Comparison of ENCODE assay signal across 16 cellular contexts in the genomic region with DNA sequence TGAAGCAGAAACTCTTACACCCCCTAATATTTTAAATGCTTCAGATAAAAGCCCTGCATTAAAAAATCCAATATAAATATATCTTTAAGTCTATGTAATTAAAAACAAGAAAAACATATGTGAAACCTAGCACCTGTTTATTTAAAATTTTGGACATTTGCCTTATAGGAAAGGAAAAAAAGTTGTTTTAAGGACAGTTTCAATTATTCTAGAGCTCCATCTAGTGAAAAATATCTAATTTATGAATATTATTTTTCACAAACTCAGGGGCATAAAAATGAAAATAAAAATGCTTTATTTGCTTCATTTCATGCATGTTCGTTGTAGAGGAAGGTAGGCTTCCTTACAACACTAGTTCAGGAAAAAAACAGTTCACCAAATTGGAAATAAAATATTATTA. TPM values are rescaled to one million over a fixed set of nuclear protein-coding genes. Genes with fewer than 3 reads are reported as not detected.
DNase-seq lines count a peak whose midpoint lies in the region; ATAC-seq, FAIRE-seq and TF ChIP-seq lines count a peak whose summit lies in the region.
"Had no signal": no experiment of that assay in that cellular context is flagged by ENCODE, and none has a peak within 500 bp of the region (broad histone marks: within the 10 kb centered on the region; RNA-seq: fewer than 3 reads in every experiment).

No MANE protein-coding gene starts in this region.

- CTCF ChIA-PET in CD4-positive, alpha-beta T cell (lab: Charles Lee) = no interaction called here
- CTCF ChIA-PET in K562 (lab: Yijun Ruan, JAX; ENCODE audit: low intra/inter-chr PET ratio) = interaction anchor here (0.7 kb wide), 1 partner anchor 373 kb away, joined by 3 read pairs; no protein-coding TSS in a partner anchor

- H2AFZ ChIP-seq in K562 (ENCODE audit: low read depth, low read length) = no peak overlapping the region

- H3K4me1 Mint-ChIP-seq in CD4-positive, alpha-beta T cell (ENCODE audit: low read depth) = no peaks in the 10 kb centered on the region
- H3K4me1 Mint-ChIP-seq: activated naive CD8-positive, alpha-beta T cell treated with anti-CD3 and anti-CD28 coated beads for 36 hours; CD8-positive, alpha-beta memory T cell; WTC11 had no signal

- TF ChIP-seq EP300 in K562 (IDR thresholded peaks at IDR 0.05; ENCODE audit: low read length) = no peak

- POLR2A ChIA-PET in CD4-positive, alpha-beta T cell (lab: Charles Lee) = interaction anchor here (0.7 to 1.0 kb wide), 2 partner anchors 265 to 367 kb away, joined by 3 to 4 read pairs; no protein-coding TSS in a partner anchor
- POLR2A ChIA-PET in K562 (lab: Yijun Ruan, JAX) = no interaction called here

- peak; percentile 20 to 52; a peak in 3 of 4 replicates for TF ChIP-seq RAD21 in K562 (CRISPR knock-in tag; conservative IDR thresholded peaks at IDR 0.05 in 1 of 2, IDR thresholded peaks at IDR 0.05 in 1 of 2)

- H3K9me3 Mint-ChIP-seq in CD4-positive, alpha-beta T cell = no peaks in the 10 kb centered on the region
- H3K9me3 Mint-ChIP-seq: activated naive CD8-positive, alpha-beta T cell treated with anti-CD3 and anti-CD28 coated beads for 36 hours; CD8-positive, alpha-beta memory T cell; naive B cell; WTC11 had no signal

- no peak for TF ChIP-seq POLR2A in K562 (conservative IDR thresholded peaks at IDR 0.05)
- no peak for TF ChIP-seq POLR2A in right lobe of liver (IDR thresholded peaks at IDR 0.05)

- no peak overlapping the region for H3K4me3 Mint-ChIP-seq in CD4-positive, alpha-beta T cell
- H3K4me3 Mint-ChIP-seq: activated naive CD8-positive, alpha-beta T cell treated with anti-CD3 and anti-CD28 coated beads for 36 hours; CD8-positive, alpha-beta memory T cell; naive B cell; WTC11 had no signal

- no peak for ATAC-seq in CD4-positive, alpha-beta T cell (ENCODE audit: poor library complexity)
- ATAC-seq in K562 (no peak), right lobe of liver (no peak)
- ATAC-seq: gastrocnemius medialis, WTC11 had no signal

- peaks cover 3% of the 10 kb centered on the region for H3K27me3 Mint-ChIP-seq in CD4-positive, alpha-beta T cell
- H3K27me3 Mint-ChIP-seq: activated naive CD8-positive, alpha-beta T cell treated with anti-CD3 and anti-CD28 coated beads for 36 hours had no signal

- no peak for DNase-seq in CD4-positive, alpha-beta T cell
- DNase-seq in KG1 (lab: John Stamatoyannopoulos, UW) = peak; percentile 4
- no peak for DNase-seq in K562 (ENCODE audit: extremely low read depth in 1 of 4, low spot score in 3 of 4)
- no peak for DNase-seq in right lobe of liver
- no peak for DNase-seq in NCI-H1930 (lab: John Stamatoyannopoulos, UW)
- no peak for DNase-seq in superior temporal gyrus (ENCODE audit: extremely low spot score)
- no peak for DNase-seq in NCI-H82 (lab: John Stamatoyannopoulos, UW)
- no peak for DNase-seq in NCI-H1092 treated with DMSO at 0.1 percent for 48 hours (lab: John Stamatoyannopoulos, UW)
- DNase-seq: activated CD8-positive, alpha-beta memory T cell treated with anti-CD3 and anti-CD28 coated beads, Interleukin-2, amount 50 U/mL, for 4 hours; activated naive CD8-positive, alpha-beta T cell treated with anti-CD3 and anti-CD28 coated beads for 36 hours; CD8-positive, alpha-beta memory T cell; cortex of kidney; gastrocnemius medialis; naive B cell had no signal

- no peaks in the 10 kb centered on the region for H3K79me2 ChIP-seq in K562 (ENCODE audit: control insufficient read depth, insufficient read depth, low read length)

- in situ Hi-C loops in K562 (cut with MboI) = no loop called here

- FAIRE-seq in K562 (lab: Jason Lieb, UNC) = no peak

- peak; percentile 55 for TF ChIP-seq CTCF in CD4-positive, alpha-beta T cell (IDR thresholded peaks at IDR 0.05)
- TF ChIP-seq CTCF in K562 (IDR thresholded peaks at IDR 0.05 in 2 of 3, conservative IDR thresholded peaks at IDR 0.05 in 1 of 3; ENCODE audit: insufficient read depth in 2 of 3, low read depth in 1 of 3, low read length in 3 of 3) (peak in 1 of 3 experiments; percentile 31; a peak in 2 of 6 replicates), right lobe of liver (IDR thresholded peaks at IDR 0.05) (peak; percentile 11 to 34 (median 18))

- no peak overlapping the region for H3K4me2 ChIP-seq in K562 (ENCODE audit: insufficient read depth, low read length)
- H3K4me2 ChIP-seq: KMS-11 had no signal

- H3K4me3 ChIP-seq in K562 = no peak overlapping the region
- no peak overlapping the region for H3K4me3 ChIP-seq in right lobe of liver
- H3K4me3 ChIP-seq: gastrocnemius medialis had no signal

- H4K20me1 ChIP-seq in K562 (replicated peaks; ENCODE audit: control insufficient read depth, insufficient read depth, low read length) = no peaks in the 10 kb centered on the region

- H3K9me3 ChIP-seq in CD4-positive, alpha-beta T cell (ENCODE audit: control insufficient read depth, low read length) = no peaks in the 10 kb centered on the region
- H3K9me3 ChIP-seq in K562 (replicated peaks; ENCODE audit: control insufficient read depth, insufficient read depth, low read depth, low read length) = no peaks in the 10 kb centered on the region
- H3K9me3 ChIP-seq in right lobe of liver = no peaks in the 10 kb centered on the region
- H3K9me3 ChIP-seq: gastrocnemius medialis had no signal

- intact Hi-C loops in CD4-positive, alpha-beta T cell (cut with DNase I, micrococcal nuclease) = loop anchor here (1.0 to 5.0 kb wide), 3 partner anchors 92 to 347 kb away; no protein-coding TSS in a partner anchor
- intact Hi-C loops in K562 (cut with micrococcal nuclease) = loop anchor here (2.0 to 5.0 kb wide), 5 partner anchors 38 to 373 kb away; partner anchors contain the start of gene PRTFDC1
- intact Hi-C loops in right lobe of liver (cut with DNase I) = loop anchor here in 1 of 2 donors (10.0 kb wide), 1 partner anchor 345 kb away; no protein-coding TSS in a partner anchor

- no peaks in the 10 kb centered on the region for H3K36me3 Mint-ChIP-seq in CD4-positive, alpha-beta T cell (ENCODE audit: low read depth)
- H3K36me3 Mint-ChIP-seq: activated naive CD8-positive, alpha-beta T cell treated with anti-CD3 and anti-CD28 coated beads for 36 hours; CD8-positive, alpha-beta memory T cell; naive B cell; WTC11 had no signal

- no TSS peak for BruUV-seq in K562 (replicated peaks; lab: Mats Ljungman, UMichigan)

- H3K36me3 ChIP-seq in K562 (ENCODE audit: control insufficient read depth, insufficient read depth, low read length) (no peaks in the 10 kb centered on the region), right lobe of liver (no peaks in the 10 kb centered on the region)
- H3K36me3 ChIP-seq: gastrocnemius medialis had no signal

- H3K9me1 ChIP-seq in K562 (ENCODE audit: control insufficient read depth, insufficient read depth, low read length) = no peaks in the 10 kb centered on the region

- 19% methylated on average over 1 of the region's 1 CpG for WGBS in K562 (ENCODE audit: insufficient coverage, low coverage, missing lambda C conversion rate)
- WGBS in right lobe of liver (ENCODE audit: insufficient coverage, low coverage, low lambda C conversion rate, missing lambda C conversion rate) = 15% methylated on average over 1 of the region's 1 CpG

- H3K27me3 ChIP-seq in CD4-positive, alpha-beta T cell (ENCODE audit: control insufficient read depth, insufficient read depth, low read length) = no peaks in the 10 kb centered on the region
- H3K27me3 ChIP-seq in K562 (ENCODE audit: control insufficient read depth in 2 of 2, insufficient read depth in 2 of 2, low read length in 2 of 2) (no peaks in the 10 kb centered on the region), right lobe of liver (no peaks in the 10 kb centered on the region)
- H3K27me3 ChIP-seq: gastrocnemius medialis had no signal

- no peak overlapping the region for H3K27ac Mint-ChIP-seq in CD4-positive, alpha-beta T cell
- H3K27ac Mint-ChIP-seq: activated naive CD8-positive, alpha-beta T cell treated with anti-CD3 and anti-CD28 coated beads for 36 hours; CD8-positive, alpha-beta memory T cell; WTC11 had no signal

- H3K4me1 ChIP-seq in K562 (replicated peaks in 1 of 2; ENCODE audit: control insufficient read depth in 2 of 2, insufficient read depth in 2 of 2, low read length in 2 of 2) (peaks cover 9 to 11% of the 10 kb centered on the region in 2 experiments), right lobe of liver (peaks cover 0 to 10% (median 0%) of the 10 kb centered on the region in 4 donors)
- H3K4me1 ChIP-seq: gastrocnemius medialis had no signal

- no peak overlapping the region for H3K9ac ChIP-seq in K562 (ENCODE audit: insufficient read depth in 1 of 2, low read depth in 2 of 2, low read length in 2 of 2)
- H3K9ac ChIP-seq: KMS-11 had no signal

- H3K27ac ChIP-seq in CD4-positive, alpha-beta T cell (ENCODE audit: low read depth, low read length) = no peak overlapping the region
- H3K27ac ChIP-seq in K562 (ENCODE audit: extremely low read depth, low read depth, low read length) (no peak overlapping the region), right lobe of liver (no peak overlapping the region)
- H3K27ac ChIP-seq: gastrocnemius medialis, KMS-11 had no signal

RNA-seq across cellular contexts. Expression of gene ENKUR, which starts 26.1 kb away (rescaled TPM):
- total RNA-seq in CD4-positive, alpha-beta T cell = not detected
- total RNA-seq in K562 (2011; cell fraction: chromatin; rRNA removed; ENCODE audit: low replicate concordance) = 0.25 and 0.79 TPM in 2 replicates
- total RNA-seq in K562 (2011; cell fraction: nucleolus; rRNA removed) = 0.13 TPM in 1 of 2 replicates, not detected in the other
- total RNA-seq in K562 (2011; cell fraction: nucleoplasm; rRNA removed) = 0.61 TPM in 1 of 2 replicates, not detected in the other
- total RNA-seq in K562 (2014; rRNA removed) = 0.12 and 0.14 TPM in 2 replicates
- total RNA-seq in K562 (2014; rRNA removed; fragmentation: Illumina TruSeq; extraction: Trizol) = 0.06 and 0.25 TPM in 2 replicates
- total RNA-seq in K562 (2015; rRNA removed; fragmentation: Illumina TruSeq; extraction: Trizol) = 0.11 TPM in 2 replicates
- 0.09 and 0.20 TPM in 2 replicates for total RNA-seq in K562 (2021)
- polyA plus RNA-seq in K562 (2011; rRNA removed) = 0.19 and 0.46 TPM in 2 replicates
- polyA plus RNA-seq in K562 (2011; cell fraction: cytosol; rRNA removed) = 0.03 and 0.09 TPM in 2 replicates
- polyA plus RNA-seq in K562 (2011; cell fraction: nucleus; rRNA removed) = 0.14 and 0.15 TPM in 2 replicates
- polyA plus RNA-seq in K562 (2012) = 0.14 and 0.23 TPM in 2 replicates
- 0.21 TPM in 1 of 2 replicates, not detected in the other for polyA plus RNA-seq in K562 (2014; fragmentation: Illumina TruSeq; extraction: Trizol)
- under 1 TPM; 0.06 to 0.07 TPM for polyA plus RNA-seq in K562 (2014; fragmentation: Nextera tagmentation; extraction: Ambion mirVana)
- 0.28 TPM in 1 of 2 replicates, not detected in the other for polyA plus RNA-seq in K562 (2014; rRNA removed)
- 0.21 and 0.28 TPM in 2 replicates for polyA minus RNA-seq in K562 (2011; rRNA and poly(A)+ RNA removed)
- not detected in 2 replicates for polyA minus RNA-seq in K562 (2011; cell fraction: cytosol; rRNA and poly(A)+ RNA removed)
- 0.22 TPM in 1 of 2 replicates, not detected in the other for polyA minus RNA-seq in K562 (2011; cell fraction: nucleus; rRNA and poly(A)+ RNA removed)
- total RNA-seq in right lobe of liver = under 1 TPM; 0.15 to 1.00 (median 0.27) TPM
- total RNA-seq: activated naive CD8-positive, alpha-beta T cell treated with anti-CD3 and anti-CD28 coated beads for 36 hours; CD8-positive, alpha-beta memory T cell; gastrocnemius medialis; WTC11 had no signal
- polyA plus RNA-seq: CD8-positive, alpha-beta memory T cell had no signal

RNA-seq across cellular contexts. Expression of gene THNSL1, which starts 26.5 kb away (rescaled TPM):
- under 1 TPM; 0.31 to 0.52 TPM for total RNA-seq in CD4-positive, alpha-beta T cell
- total RNA-seq in K562 (2011; cell fraction: chromatin; rRNA removed; ENCODE audit: low replicate concordance) = 1.1 and 3.9 TPM in 2 replicates
- 0.33 and 0.92 TPM in 2 replicates for total RNA-seq in K562 (2011; cell fraction: nucleolus; rRNA removed)
- 1.5 and 2.0 TPM in 2 replicates for total RNA-seq in K562 (2011; cell fraction: nucleoplasm; rRNA removed)
- 3.2 and 4.7 TPM in 2 replicates for total RNA-seq in K562 (2014; rRNA removed)
- total RNA-seq in K562 (2014; rRNA removed; fragmentation: Illumina TruSeq; extraction: Trizol) = 8.6 and 8.9 TPM in 2 replicates
- total RNA-seq in K562 (2015; rRNA removed; fragmentation: Illumina TruSeq; extraction: Trizol) = 5.8 and 6.3 TPM in 2 replicates
- 6.2 and 6.4 TPM in 2 replicates for total RNA-seq in K562 (2021)
- polyA plus RNA-seq in K562 (2011; rRNA removed) = 6.0 and 7.5 TPM in 2 replicates
- 1.3 and 2.5 TPM in 2 replicates for polyA plus RNA-seq in K562 (2011; cell fraction: cytosol; rRNA removed)
- 1.4 and 2.0 TPM in 2 replicates for polyA plus RNA-seq in K562 (2011; cell fraction: nucleus; rRNA removed)
- polyA plus RNA-seq in K562 (2012) = 3.5 and 5.3 TPM in 2 replicates
- polyA plus RNA-seq in K562 (2014; fragmentation: Illumina TruSeq; extraction: Trizol) = 6.4 and 7.0 TPM in 2 replicates
- polyA plus RNA-seq in K562 (2014; fragmentation: Nextera tagmentation; extraction: Ambion mirVana) = 1 to 10 TPM; 5.9 to 7.6 TPM
- polyA plus RNA-seq in K562 (2014; rRNA removed) = 4.2 and 4.5 TPM in 2 replicates
- polyA minus RNA-seq in K562 (2011; rRNA and poly(A)+ RNA removed) = 6.9 and 9.7 TPM in 2 replicates
- polyA minus RNA-seq in K562 (2011; cell fraction: cytosol; rRNA and poly(A)+ RNA removed) = 2.4 and 3.3 TPM in 2 replicates
- 1.3 and 3.0 TPM in 2 replicates for polyA minus RNA-seq in K562 (2011; cell fraction: nucleus; rRNA and poly(A)+ RNA removed)
- total RNA-seq in right lobe of liver = 10 to 100 TPM in 1 of 6 experiments, 1 to 10 TPM in 5; 4.9 to 13.6 (median 7.6) TPM

RNA-seq across cellular contexts. Expression of gene PRTFDC1, which starts 37.5 kb away (rescaled TPM):
- under 1 TPM; 0.52 to 0.67 TPM for total RNA-seq in CD4-positive, alpha-beta T cell
- 3.9 and 7.0 TPM in 2 replicates for total RNA-seq in K562 (2011; cell fraction: chromatin; rRNA removed; ENCODE audit: low replicate concordance)
- total RNA-seq in K562 (2011; cell fraction: nucleolus; rRNA removed) = 2.5 and 3.3 TPM in 2 replicates
- total RNA-seq in K562 (2011; cell fraction: nucleoplasm; rRNA removed) = 3.3 and 4.6 TPM in 2 replicates
- total RNA-seq in K562 (2014; rRNA removed) = 6.0 and 7.0 TPM in 2 replicates
- 10.0 and 14.4 TPM in 2 replicates for total RNA-seq in K562 (2014; rRNA removed; fragmentation: Illumina TruSeq; extraction: Trizol)
- 9.4 and 9.5 TPM in 2 replicates for total RNA-seq in K562 (2015; rRNA removed; fragmentation: Illumina TruSeq; extraction: Trizol)
- 7.5 and 8.0 TPM in 2 replicates for total RNA-seq in K562 (2021)
- 17.4 and 27.6 TPM in 2 replicates for polyA plus RNA-seq in K562 (2011; rRNA removed)
- 6.6 and 11.7 TPM in 2 replicates for polyA plus RNA-seq in K562 (2011; cell fraction: cytosol; rRNA removed)
- polyA plus RNA-seq in K562 (2011; cell fraction: nucleus; rRNA removed) = 7.0 and 9.7 TPM in 2 replicates
- 12.9 and 14.9 TPM in 2 replicates for polyA plus RNA-seq in K562 (2012)
- 10.7 and 12.5 TPM in 2 replicates for polyA plus RNA-seq in K562 (2014; fragmentation: Illumina TruSeq; extraction: Trizol)
- polyA plus RNA-seq in K562 (2014; fragmentation: Nextera tagmentation; extraction: Ambion mirVana) = 10 to 100 TPM; 19.0 to 19.7 TPM
- polyA plus RNA-seq in K562 (2014; rRNA removed) = 9.1 TPM in 2 replicates
- 24.3 and 33.2 TPM in 2 replicates for polyA minus RNA-seq in K562 (2011; rRNA and poly(A)+ RNA removed)
- polyA minus RNA-seq in K562 (2011; cell fraction: cytosol; rRNA and poly(A)+ RNA removed) = 1.8 and 8.7 TPM in 2 replicates
- polyA minus RNA-seq in K562 (2011; cell fraction: nucleus; rRNA and poly(A)+ RNA removed) = 4.0 and 7.3 TPM in 2 replicates
- 1 to 10 TPM in 3 of 6 experiments, under 1 TPM in 2, not detected in 1; 0.76 to 3.5 (median 1.1) TPM for total RNA-seq in right lobe of liver
